In the genomic region with DNA sequence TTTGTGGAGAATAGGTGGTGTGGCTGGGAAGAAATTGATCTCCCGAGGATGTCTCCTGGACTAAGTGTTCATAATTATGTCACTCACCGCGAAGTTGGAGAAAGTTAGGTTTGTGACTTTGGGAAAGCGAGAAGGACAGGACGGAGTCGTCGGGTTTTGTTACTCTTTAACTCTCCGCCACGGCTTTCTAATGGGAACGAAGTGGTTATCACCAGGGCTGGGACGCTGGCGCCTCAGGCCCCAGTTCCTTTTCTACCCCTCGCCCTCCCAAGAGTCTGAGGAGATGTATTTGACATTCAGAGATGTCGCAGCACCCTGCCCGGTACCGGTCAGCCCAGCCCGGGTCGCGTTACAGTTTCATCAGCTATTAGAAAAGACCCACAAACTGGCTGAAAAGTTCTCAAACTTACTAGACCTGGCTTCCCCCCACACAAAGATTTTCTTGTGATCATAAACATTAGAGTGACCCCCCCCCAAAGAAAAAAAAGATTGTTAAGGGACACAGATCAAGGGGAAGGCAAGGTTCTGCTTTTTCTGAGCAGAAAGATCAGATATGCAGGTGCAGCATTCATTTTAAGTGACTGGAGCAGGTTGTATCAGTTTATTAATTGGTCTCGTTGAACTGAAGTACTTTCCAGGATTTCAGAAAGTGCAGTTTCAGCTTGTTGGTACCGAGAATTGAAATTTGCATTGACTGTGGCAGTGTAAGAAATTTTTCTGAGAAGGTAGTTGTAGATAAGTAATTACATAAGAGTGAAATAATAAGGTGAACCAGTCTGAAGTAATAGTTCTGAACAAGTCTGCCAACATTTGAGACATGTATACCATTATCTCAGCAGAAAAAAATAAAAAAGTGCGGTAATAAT, we compare ENCODE assay signal across 8 cellular contexts. TPM values are rescaled to one million over a fixed set of nuclear protein-coding genes. Genes with fewer than 3 reads are reported as not detected.
A peak's percentile ranks its signal among the peaks of the same experiment; 100 is the strongest.
DNase-seq lines count a peak whose midpoint lies in the region; ATAC-seq, FAIRE-seq and TF ChIP-seq lines count a peak whose summit lies in the region.

No MANE protein-coding gene starts in this region.

- TF ChIP-seq CTCF in AG04450 (IDR thresholded peaks at IDR 0.05; ENCODE audit: low read depth, low read length), result no peak
- no peak for TF ChIP-seq CTCF in HCT116 (IDR thresholded peaks at IDR 0.05 in 2 of 3, conservative IDR thresholded peaks at IDR 0.05 in 1 of 3; ENCODE audit: borderline replicate concordance in 1 of 3, insufficient read depth in 1 of 3, low read depth in 2 of 3, low read length in 2 of 3)

- H3K4me3 Mint-ChIP-seq in activated T-cell treated with anti-CD3 and anti-CD28 coated beads, Interleukin-2, amount 50 U/mL, for 24 hours, result peak overlapping the region; percentile 89

- H3K27ac Mint-ChIP-seq in activated T-cell treated with anti-CD3 and anti-CD28 coated beads, Interleukin-2, amount 50 U/mL, for 24 hours, result peak overlapping the region; percentile 94

- H3K27me3 ChIP-seq in AG04450 (ENCODE audit: control insufficient read depth, insufficient read depth, low read length), result no peaks in the 10 kb centered on the region
- peaks cover 62% of the 10 kb centered on the region for H3K27me3 ChIP-seq in HCT116 (ENCODE audit: insufficient read depth, low read length)
- H3K27me3 ChIP-seq in right cardiac atrium (ENCODE audit: control insufficient read depth, insufficient read depth), result no peaks in the 10 kb centered on the region

- H3K9me3 Mint-ChIP-seq in activated T-cell treated with anti-CD3 and anti-CD28 coated beads, Interleukin-2, amount 50 U/mL, for 24 hours, result no peaks in the 10 kb centered on the region

- ATAC-seq in HCT116 (no peak), right cardiac atrium (no peak), GM19324 (IDR thresholded peaks at IDR 0.05; ENCODE audit: low FRiP score, unreplicated experiment) (no peak)

- peaks cover 21% of the 10 kb centered on the region for H3K4me1 Mint-ChIP-seq in activated T-cell treated with anti-CD3 and anti-CD28 coated beads, Interleukin-2, amount 50 U/mL, for 24 hours (ENCODE audit: low read depth)

- H3K4me3 ChIP-seq in AG04450 (ENCODE audit: low read depth, low read length), result peak overlapping the region; percentile 77
- no peak overlapping the region for H3K4me3 ChIP-seq in HCT116 (replicated peaks in 1 of 2; ENCODE audit: low read depth in 1 of 2, low read length in 2 of 2)
- peak overlapping the region; percentile 100 for H3K4me3 ChIP-seq in right cardiac atrium (ENCODE audit: low read length)
- H3K4me3 ChIP-seq in skin epidermis, result peak overlapping the region; percentile 46 to 89 (median 75)

- no peak for TF ChIP-seq RAD21 in HCT116 (IDR thresholded peaks at IDR 0.05; ENCODE audit: low read depth)

- POLR2A ChIA-PET in AG04450 (lab: Yijun Ruan, JAX), result interaction anchor here (0.7 to 1.6 kb wide), 2 partner anchors 16 to 17 kb away, joined by 3 to 7 read pairs; no protein-coding TSS in a partner anchor
- POLR2A ChIA-PET in HCT116 (lab: Charles Lee), result no interaction called here

- H3K36me3 Mint-ChIP-seq in activated T-cell treated with anti-CD3 and anti-CD28 coated beads, Interleukin-2, amount 50 U/mL, for 24 hours (ENCODE audit: low read depth), result peaks cover 8% of the 10 kb centered on the region

- no peak for FAIRE-seq in HTR-8/SVneo (lab: Jason Lieb, UNC)

- H3K9me3 ChIP-seq in AG04450 (ENCODE audit: control insufficient read depth, insufficient read depth, low read length) (peaks cover 3% of the 10 kb centered on the region; the same call in 1 of the 2 replicates), HCT116 (ENCODE audit: control insufficient read depth in 1 of 2, insufficient read depth in 1 of 2, low read depth in 1 of 2, low read length in 2 of 2) (no peaks in the 10 kb centered on the region), right cardiac atrium (ENCODE audit: control insufficient read depth, low read length) (no peaks in the 10 kb centered on the region)

- H2AFZ ChIP-seq in HCT116 (ENCODE audit: low read depth, low read length, poor library complexity, severe bottlenecking), result no peak overlapping the region

- peak overlapping the region; percentile 45 for H3K4me2 ChIP-seq in HCT116 (ENCODE audit: low read length)

- H3K27me3 Mint-ChIP-seq in activated T-cell treated with anti-CD3 and anti-CD28 coated beads, Interleukin-2, amount 50 U/mL, for 24 hours, result no peaks in the 10 kb centered on the region

- no peak overlapping the region for H3K27ac ChIP-seq in AG04450 (ENCODE audit: low read depth, low read length)
- H3K27ac ChIP-seq in HCT116 (ENCODE audit: low read depth, low read length), result no peak overlapping the region
- peak overlapping the region; percentile 20 for H3K27ac ChIP-seq in right cardiac atrium (ENCODE audit: low read length)
- H3K27ac ChIP-seq in skin epidermis, result peak overlapping the region in 19 of 21 experiments; percentile 11 to 95 (median 69)

- no TSS peak for BruUV-seq in HCT116 (replicated peaks; lab: Mats Ljungman, UMichigan)

- no peaks in the 10 kb centered on the region; the same call in 1 of the 2 replicates for H4K20me1 ChIP-seq in HCT116 (ENCODE audit: insufficient read depth)

- WGBS in right cardiac atrium, result 7% methylated on average over 22 of the region's 22 CpGs

- no peak for DNase-seq in AG04450 (ENCODE audit: low read depth, low spot score)
- DNase-seq in HCT116 (ENCODE audit: low read depth, low spot score), result no peak
- DNase-seq in activated T-cell treated with anti-CD3 and anti-CD28 coated beads, Interleukin-2, amount 50 U/mL, for 24 hours, result no peak
- DNase-seq in right cardiac atrium, result peak in 2 of 3 donors; percentile 59 to 61
- no peak for DNase-seq in stimulated activated CD4-positive, alpha-beta T cell treated with anti-CD3 and anti-CD28 coated beads, Interleukin-4, amount 100 ng/mL, for 1 hour
- no peak for DNase-seq in HTR-8/SVneo (ENCODE audit: insufficient read length, low spot score)

- H3K9me2 ChIP-seq in HCT116 (ENCODE audit: insufficient read depth), result no peaks in the 10 kb centered on the region

- CTCF ChIA-PET in AG04450 (lab: Charles Lee) (no interaction called here), HCT116 (lab: Charles Lee) (no interaction called here)

- peaks cover 8 to 14% of the 10 kb centered on the region in 2 experiments; a peak in 3 of 4 replicates for H3K4me1 ChIP-seq in HCT116 (ENCODE audit: control insufficient read depth in 1 of 2, insufficient read depth in 2 of 2, low read length in 2 of 2)
- peaks cover 2% of the 10 kb centered on the region for H3K4me1 ChIP-seq in right cardiac atrium (ENCODE audit: control insufficient read depth, insufficient read depth, low read length)

- RAD21 ChIA-PET in HCT116 (lab: Charles Lee; ENCODE audit: low non-redundant PET in 1 of 2, low total read pairs in 2 of 2, uncharacterized antibody in 2 of 2, unreplicated experiment in 2 of 2), result no interaction called here

- no peak overlapping the region for H3K9ac ChIP-seq in HCT116 (ENCODE audit: low read length)

- no peaks in the 10 kb centered on the region for H3K79me2 ChIP-seq in HCT116 (ENCODE audit: insufficient read depth, low read length)

- no peak for TF ChIP-seq POLR2A in HCT116 (IDR thresholded peaks at IDR 0.05; ENCODE audit: borderline replicate concordance, extremely low read depth, insufficient read depth, insufficient read length)

- H3K36me3 ChIP-seq in HCT116 (ENCODE audit: control insufficient read depth in 1 of 2, insufficient read depth in 2 of 2, low read length in 2 of 2), result no peaks in the 10 kb centered on the region

- intact Hi-C loops in HCT116 (cut with micrococcal nuclease), result loop anchor here (2.0 to 10.0 kb wide), 3 partner anchors 162 to 705 kb away; no protein-coding TSS in a partner anchor
- intact Hi-C loops in right cardiac atrium (cut with DNase I), result loop anchor here in 2 of 4 donors (5.0 to 10.0 kb wide), 2 partner anchors 198 to 285 kb away; a partner anchor contains a TSS

TF ChIP-seq in HCT116, 20 proteins besides CTCF, POLR2A, EP300 and RAD21:
- no peak for TF ChIP-seq POLR2AphosphoS5 (IDR thresholded peaks at IDR 0.05; ENCODE audit: low read depth, low read length)

RNA-seq across cellular contexts. Expression of a gene that starts 0.9 kb away (rescaled TPM):
- polyA plus RNA-seq in AG04450 (2011; rRNA removed), result 11.0 and 12.7 TPM in 2 replicates
- 15.1 and 16.2 TPM in 2 replicates for polyA minus RNA-seq in AG04450 (2011; rRNA and poly(A)+ RNA removed)
- total RNA-seq in HCT116 (2021; ENCODE audit: unreplicated experiment), result 1.8 TPM
- polyA plus RNA-seq in HCT116 (2012), result 1.3 and 1.6 TPM in 2 replicates
- total RNA-seq in right cardiac atrium, result 10 to 100 TPM; 19.8 to 32.0 (median 27.4) TPM
- 18.4 TPM for polyA plus RNA-seq in right cardiac atrium

Comparison
In these comparisons a context has a peak if more than half of its experiments do, and no peak if none do; other contexts are left out.
1. DNase-seq: peak in right cardiac atrium (2 of 3); none in AG04450 (single experiment), HCT116 (single experiment), activated T-cell treated with anti-CD3 and anti-CD28 coated beads, Interleukin-2, amount 50 U/mL, for 24 hours (single experiment), stimulated activated CD4-positive, alpha-beta T cell treated with anti-CD3 and anti-CD28 coated beads, Interleukin-4, amount 100 ng/mL, for 1 hour (single experiment) and HTR-8/SVneo (single experiment).
2. H3K27ac ChIP-seq: peak in right cardiac atrium (single experiment) and skin epidermis (19 of 21); none in AG04450 (single experiment) and HCT116 (single experiment).
3. H3K4me3 ChIP-seq: peak in AG04450 (single experiment), right cardiac atrium (single experiment) and skin epidermis (7 of 7); none in HCT116 (0 of 2).